Comparison of ENCODE assay signal across 27 cellular contexts in genomic region chr9:136242248-136242647, GRCh38. TPM values are rescaled to one million over a fixed set of nuclear protein-coding genes. Genes with fewer than 3 reads are reported as not detected.
DNase-seq lines count a peak whose midpoint lies in the region; ATAC-seq, FAIRE-seq and TF ChIP-seq lines count a peak whose summit lies in the region.
"Had no signal": no experiment of that assay in that cellular context is flagged by ENCODE, and none has a peak within 500 bp of the region (broad histone marks: within the 10 kb centered on the region; RNA-seq: fewer than 3 reads in every experiment).

No MANE protein-coding gene starts in this region.

- in situ Hi-C loops in HepG2 (cut with HindIII; ENCODE audit: extremely low pct_ligation_motif_present, low pct_unique_long_range_greater_than_20kb) = no loop called here

- H3K4me3 ChIP-seq in HepG2 (replicated peaks in 1 of 3; ENCODE audit: insufficient read depth in 1 of 3, low read depth in 2 of 3, low read length in 3 of 3) (no peak overlapping the region; a peak in 1 of 6 replicates), right lobe of liver (no peak overlapping the region), mucosa of stomach (ENCODE audit: low read length) (no peak overlapping the region)

- BruUV-seq in HepG2 (replicated peaks; lab: Mats Ljungman, UMichigan) = no TSS peak

- DNase-seq in HepG2 (ENCODE audit: low spot score) (no peak), right lobe of liver (no peak), RWPE1 (ENCODE audit: low spot score) (no peak), MV-4-11 (lab: John Stamatoyannopoulos, UW) (no peak), NK-92 (lab: John Stamatoyannopoulos, UW; ENCODE audit: unreplicated experiment) (no peak)
- DNase-seq in activated CD4-positive, alpha-beta T cell treated with anti-CD3 and anti-CD28 coated beads for 1 hour = no peak
- DNase-seq: DMS53; IMR-90; NCI-H1105 treated with DMSO at 0.1 percent for 48 hours; NCI-H1694; NCI-H2081 treated with DMSO at 0.1 percent for 48 hours; NCI-H446 treated with DMSO at 0.1 percent for 48 hours; NK-92 treated with Interleukin-12 subunit alpha and Interleukin-12 subunit beta, amount 100 ng/mL, for 24 hours; SHP77 treated with DMSO at 0.1 percent for 48 hours; SK-N-SH had no signal

- TF ChIP-seq EP300 in HepG2 (IDR thresholded peaks at IDR 0.05; ENCODE audit: low read depth in 2 of 2, low read length in 2 of 2) = no peak
- no peak for TF ChIP-seq EP300 in HepG2 (CRISPR knock-in tag; IDR thresholded peaks at IDR 0.05; ENCODE audit: borderline replicate concordance)

- H3K27me3 ChIP-seq in HepG2 (ENCODE audit: control insufficient read depth in 1 of 2, insufficient read depth in 2 of 2, low read length in 2 of 2) = peaks cover 3 to 12% of the 10 kb centered on the region in 2 experiments; a peak in 3 of 5 replicates
- H3K27me3 ChIP-seq in right lobe of liver = no peaks in the 10 kb centered on the region
- H3K27me3 ChIP-seq in mucosa of stomach (ENCODE audit: control insufficient read depth, insufficient read depth, low read length) = no peaks in the 10 kb centered on the region
- H3K27me3 ChIP-seq: BE2C had no signal

- WGBS in HepG2 (ENCODE audit: low lambda C conversion rate) = 94% methylated on average over 3 of the region's 8 CpGs
- 80% methylated on average over 3 of the region's 8 CpGs for WGBS in right lobe of liver (ENCODE audit: insufficient coverage, low coverage, low lambda C conversion rate, missing lambda C conversion rate)

- TF ChIP-seq CTCF in HepG2 (CRISPR knock-in tag; IDR thresholded peaks at IDR 0.05) = no peak
- TF ChIP-seq CTCF in right lobe of liver (IDR thresholded peaks at IDR 0.05) = no peak
- no peak for TF ChIP-seq CTCF in RWPE1 (conservative IDR thresholded peaks at IDR 0.05; ENCODE audit: low read depth)

- H3K9ac ChIP-seq in HepG2 (ENCODE audit: insufficient read depth, low read depth, low read length) (peak overlapping the region; percentile 8; the same call in 1 of the 2 replicates), mucosa of stomach (ENCODE audit: low read length) (peak overlapping the region; percentile 11)
- H3K9ac ChIP-seq: SK-N-SH had no signal

- POLR2A ChIA-PET in HepG2 (lab: Yijun Ruan, JAX) = no interaction called here
- POLR2A ChIA-PET in RWPE1 (lab: Yijun Ruan, JAX; ENCODE audit: low non-redundant PET) = no interaction called here

- no peak for TF ChIP-seq RAD21 in HepG2 (CRISPR knock-in tag; IDR thresholded peaks at IDR 0.05)

- no peaks in the 10 kb centered on the region for H3K9me3 ChIP-seq in HepG2 (ENCODE audit: low read length)
- no peaks in the 10 kb centered on the region for H3K9me3 ChIP-seq in right lobe of liver
- H3K9me3 ChIP-seq in mucosa of stomach (ENCODE audit: control insufficient read depth, low read length) = no peaks in the 10 kb centered on the region
- H3K9me3 ChIP-seq: BE2C, SK-N-SH had no signal

- intact Hi-C loops in HepG2 (cut with micrococcal nuclease; ENCODE audit: unreplicated experiment) = no loop called here
- intact Hi-C loops in right lobe of liver (cut with DNase I) = no loop called here

- no peak for ATAC-seq in HepG2
- no peak for ATAC-seq in right lobe of liver
- no peak for ATAC-seq in HG03095 (IDR thresholded peaks at IDR 0.05; ENCODE audit: unreplicated experiment)

- H3K27ac ChIP-seq in HepG2 (ENCODE audit: extremely low read length, insufficient read depth, low read length) (no peak overlapping the region), right lobe of liver (no peak overlapping the region), RWPE1 (peak overlapping the region; percentile 17)
- H3K27ac ChIP-seq: HL-60 had no signal

- H3K4me1 ChIP-seq in HepG2 (ENCODE audit: insufficient read depth, low read length) (peaks cover 65% of the 10 kb centered on the region), right lobe of liver (peaks cover 0 to 16% (median 4%) of the 10 kb centered on the region in 4 donors), mucosa of stomach (ENCODE audit: control insufficient read depth, insufficient read depth, low read length) (peaks cover 28% of the 10 kb centered on the region)

- H2AFZ ChIP-seq in HepG2 (ENCODE audit: low read length) = no peak overlapping the region

- H3K4me2 ChIP-seq in HepG2 (ENCODE audit: low read depth, low read length) = peak overlapping the region; percentile 91
- H3K4me2 ChIP-seq: SK-N-SH had no signal

- H3K36me3 ChIP-seq in HepG2 (replicated peaks in 1 of 2; ENCODE audit: control insufficient read depth in 1 of 2, insufficient read depth in 2 of 2, low read length in 2 of 2) (peaks cover 1 to 12% of the 10 kb centered on the region in 2 experiments; a peak in 2 of 5 replicates), right lobe of liver (no peaks in the 10 kb centered on the region), mucosa of stomach (ENCODE audit: control insufficient read depth, insufficient read depth, low read length) (no peaks in the 10 kb centered on the region)

- no peak for TF ChIP-seq POLR2A in HepG2 (IDR thresholded peaks at IDR 0.05; ENCODE audit: insufficient read depth in 1 of 2, low read depth in 2 of 2, low read length in 2 of 2)
- TF ChIP-seq POLR2A in right lobe of liver (IDR thresholded peaks at IDR 0.05) = no peak

- peaks cover 61% of the 10 kb centered on the region for H4K20me1 ChIP-seq in HepG2 (ENCODE audit: insufficient read depth, low read length)

- FAIRE-seq in HepG2 (lab: Jason Lieb, UNC) = no peak
- FAIRE-seq: GM12892 had no signal

- H3K79me2 ChIP-seq in HepG2 (ENCODE audit: insufficient read depth, low read length) = peaks cover 71% of the 10 kb centered on the region

- CTCF ChIA-PET in HepG2 (lab: Yijun Ruan, JAX; ENCODE audit: low intra/inter-chr PET ratio, low total read pairs) = no interaction called here
- CTCF ChIA-PET in RWPE1 (lab: Yijun Ruan, JAX) = interaction anchor here (0.5 to 0.9 kb wide), 4 partner anchors 19 to 148 kb away, joined by 3 read pairs; no protein-coding TSS in a partner anchor

RNA-seq across cellular contexts. Expression of gene QSOX2, which starts 3.4 kb away (rescaled TPM):
- 10.1 and 27.1 TPM in 2 replicates for total RNA-seq in HepG2 (2016; rRNA removed; fragmentation: Illumina TruSeq; extraction: Trizol)
- total RNA-seq in HepG2 (2016; cell fraction: cytosol; rRNA removed; fragmentation: Illumina TruSeq; extraction: Trizol; ENCODE audit: low read depth) = 2.0 and 2.2 TPM in 2 replicates
- 9.0 and 27.0 TPM in 2 replicates for total RNA-seq in HepG2 (2016; cell fraction: insoluble cytoplasmic fraction; rRNA removed; fragmentation: Illumina TruSeq; extraction: Trizol)
- total RNA-seq in HepG2 (2016; cell fraction: membrane; rRNA removed; fragmentation: Illumina TruSeq; extraction: Trizol) = 4.9 and 5.5 TPM in 2 replicates
- total RNA-seq in HepG2 (2016; cell fraction: nucleus; rRNA removed; fragmentation: Illumina TruSeq; extraction: Trizol) = 29.4 and 33.0 TPM in 2 replicates
- polyA plus RNA-seq in HepG2 (2011; rRNA removed) = 36.4 and 42.1 TPM in 2 replicates
- 18.1 and 19.6 TPM in 2 replicates for polyA plus RNA-seq in HepG2 (2011; cell fraction: cytosol; rRNA removed)
- 53.2 and 71.8 TPM in 2 replicates for polyA plus RNA-seq in HepG2 (2011; cell fraction: nucleus; rRNA removed)
- polyA plus RNA-seq in HepG2 (2012) = 28.3 and 37.6 TPM in 2 replicates
- polyA plus RNA-seq in HepG2 (2016; cell fraction: cytosol; fragmentation: Illumina TruSeq; extraction: Trizol; ENCODE audit: low read depth) = 1.3 and 1.4 TPM in 2 replicates
- 8.1 and 10.4 TPM in 2 replicates for polyA plus RNA-seq in HepG2 (2016; cell fraction: insoluble cytoplasmic fraction; fragmentation: Illumina TruSeq; extraction: Trizol; ENCODE audit: low read depth)
- 2.5 and 3.2 TPM in 2 replicates for polyA plus RNA-seq in HepG2 (2016; cell fraction: membrane; fragmentation: Illumina TruSeq; extraction: Trizol; ENCODE audit: low read depth)
- polyA plus RNA-seq in HepG2 (2016; cell fraction: nucleus; fragmentation: Illumina TruSeq; extraction: Trizol; ENCODE audit: insufficient read depth, low read depth) = 56.3 and 58.3 TPM in 2 replicates
- polyA minus RNA-seq in HepG2 (2011; rRNA and poly(A)+ RNA removed; ENCODE audit: low replicate concordance) = 28.3 and 40.5 TPM in 2 replicates
- polyA minus RNA-seq in HepG2 (2011; cell fraction: cytosol; rRNA and poly(A)+ RNA removed) = 18.7 and 20.4 TPM in 2 replicates
- polyA minus RNA-seq in HepG2 (2011; cell fraction: nucleus; rRNA and poly(A)+ RNA removed) = 26.1 and 26.5 TPM in 2 replicates
- total RNA-seq in right lobe of liver = 1 to 10 TPM; 2.9 to 8.7 (median 6.4) TPM

RNA-seq across cellular contexts. Expression of gene LHX3, which starts 37.3 kb away (rescaled TPM):
- total RNA-seq in HepG2 (2016; rRNA removed; fragmentation: Illumina TruSeq; extraction: Trizol) (not detected in 2 replicates), right lobe of liver (not detected)
- total RNA-seq in HepG2 (2016; cell fraction: cytosol; rRNA removed; fragmentation: Illumina TruSeq; extraction: Trizol; ENCODE audit: low read depth) = not detected in 2 replicates
- not detected in 2 replicates for total RNA-seq in HepG2 (2016; cell fraction: insoluble cytoplasmic fraction; rRNA removed; fragmentation: Illumina TruSeq; extraction: Trizol)
- not detected in 2 replicates for total RNA-seq in HepG2 (2016; cell fraction: membrane; rRNA removed; fragmentation: Illumina TruSeq; extraction: Trizol)
- not detected in 2 replicates for total RNA-seq in HepG2 (2016; cell fraction: nucleus; rRNA removed; fragmentation: Illumina TruSeq; extraction: Trizol)
- not detected in 2 replicates for polyA plus RNA-seq in HepG2 (2011; rRNA removed)
- not detected in 2 replicates for polyA plus RNA-seq in HepG2 (2011; cell fraction: cytosol; rRNA removed)
- polyA plus RNA-seq in HepG2 (2011; cell fraction: nucleus; rRNA removed) = 0.03 TPM in 1 of 2 replicates, not detected in the other
- not detected in 2 replicates for polyA plus RNA-seq in HepG2 (2012)
- polyA plus RNA-seq in HepG2 (2016; cell fraction: cytosol; fragmentation: Illumina TruSeq; extraction: Trizol; ENCODE audit: low read depth) = not detected in 2 replicates
- polyA plus RNA-seq in HepG2 (2016; cell fraction: insoluble cytoplasmic fraction; fragmentation: Illumina TruSeq; extraction: Trizol; ENCODE audit: low read depth) = not detected in 2 replicates
- polyA plus RNA-seq in HepG2 (2016; cell fraction: membrane; fragmentation: Illumina TruSeq; extraction: Trizol; ENCODE audit: low read depth) = not detected in 2 replicates
- polyA plus RNA-seq in HepG2 (2016; cell fraction: nucleus; fragmentation: Illumina TruSeq; extraction: Trizol; ENCODE audit: insufficient read depth, low read depth) = not detected in 2 replicates
- 0.05 TPM in 1 of 2 replicates, not detected in the other for polyA minus RNA-seq in HepG2 (2011; rRNA and poly(A)+ RNA removed; ENCODE audit: low replicate concordance)
- polyA minus RNA-seq in HepG2 (2011; cell fraction: cytosol; rRNA and poly(A)+ RNA removed) = not detected in 2 replicates
- polyA minus RNA-seq in HepG2 (2011; cell fraction: nucleus; rRNA and poly(A)+ RNA removed) = 0.13 TPM in 1 of 2 replicates, not detected in the other
- total RNA-seq: A172; CD4-positive, alpha-beta memory T cell; H4; HFFc6; HT1080; IMR-90; LHCN-M2; RPMI7951 had no signal
- polyA plus RNA-seq: CD4-positive, alpha-beta memory T cell; IMR-90; SK-N-SH had no signal
